ENCODE assay signal across 8 cellular contexts in genomic region chr20:14919473-14920157, GRCh38.
DNase-seq lines count a peak whose midpoint lies in the region; ATAC-seq and TF ChIP-seq lines count a peak whose summit lies in the region.

No MANE protein-coding gene starts in this region.

- no peaks in the 10 kb centered on the region for H3F3A ChIP-seq in SK-N-SH (replicated peaks; ENCODE audit: insufficient read depth)

- intact Hi-C loops in gastrocnemius medialis (cut with DNase I; ENCODE audit: low total_unique reads): no loop called here
- intact Hi-C loops in adrenal gland (cut with DNase I): no loop called here

- TF ChIP-seq EP300 in SK-N-SH (IDR thresholded peaks at IDR 0.05; ENCODE audit: borderline replicate concordance in 1 of 2, low read depth in 1 of 2, low read length in 1 of 2): no peak

- TF ChIP-seq POLR2A in gastrocnemius medialis (IDR thresholded peaks at IDR 0.05): no peak
- no peak for TF ChIP-seq POLR2A in adrenal gland (IDR thresholded peaks at IDR 0.05)

- H3K9ac ChIP-seq in HUES6 (ENCODE audit: low read length) (no peak overlapping the region), SK-N-SH (no peak overlapping the region)

- H3K4me1 ChIP-seq in HUES6 (ENCODE audit: control insufficient read depth, insufficient read depth, low read length) (peaks cover 18% of the 10 kb centered on the region), SK-N-SH (ENCODE audit: control insufficient read depth in 1 of 2, insufficient read depth in 2 of 2, low read depth in 1 of 2, low read length in 1 of 2) (peaks cover 10 to 45% of the 10 kb centered on the region in 2 experiments; a peak in 3 of 4 replicates), gastrocnemius medialis (peaks cover 15 to 27% of the 10 kb centered on the region in 2 donors), adrenal gland (replicated peaks in 1 of 2) (peaks cover 0 to 5% of the 10 kb centered on the region in 2 donors)

- H3K36me3 ChIP-seq in HUES6 (ENCODE audit: control insufficient read depth, insufficient read depth, low read length) (no peaks in the 10 kb centered on the region), SK-N-SH (replicated peaks in 1 of 2; ENCODE audit: control insufficient read depth in 1 of 2, insufficient read depth in 2 of 2, low read length in 1 of 2) (no peaks in the 10 kb centered on the region), gastrocnemius medialis (no peaks in the 10 kb centered on the region), adrenal gland (replicated peaks in 1 of 2) (no peaks in the 10 kb centered on the region)

- H3K9me2 ChIP-seq in SK-N-SH: no peaks in the 10 kb centered on the region

- H3K27me3 ChIP-seq in HUES6 (ENCODE audit: control insufficient read depth, insufficient read depth, low read length) (no peaks in the 10 kb centered on the region), SK-N-SH (ENCODE audit: insufficient read depth) (no peaks in the 10 kb centered on the region), gastrocnemius medialis (no peaks in the 10 kb centered on the region), adrenal gland (no peaks in the 10 kb centered on the region)

- no peaks in the 10 kb centered on the region for H3K9me3 ChIP-seq in HUES6 (ENCODE audit: control insufficient read depth, insufficient read depth, low read depth, low read length)
- no peaks in the 10 kb centered on the region for H3K9me3 ChIP-seq in SK-N-SH
- H3K9me3 ChIP-seq in gastrocnemius medialis: no peaks in the 10 kb centered on the region
- H3K9me3 ChIP-seq in adrenal gland (replicated peaks in 1 of 3): no peaks in the 10 kb centered on the region

- H2AFZ ChIP-seq in SK-N-SH (ENCODE audit: low read depth): peak overlapping the region; percentile 34

- TF ChIP-seq CTCF in SK-N-SH (IDR thresholded peaks at IDR 0.05) (no peak), gastrocnemius medialis (IDR thresholded peaks at IDR 0.05 in 4 of 5, conservative IDR thresholded peaks at IDR 0.05 in 1 of 5) (no peak), adrenal gland (IDR thresholded peaks at IDR 0.05) (no peak)

- TF ChIP-seq RAD21 in SK-N-SH (IDR thresholded peaks at IDR 0.05; ENCODE audit: low read length): no peak

- DNase-seq in SK-N-SH (no peak), iPS DF 4.7 (ENCODE audit: extremely low read depth, low spot score) (peak; percentile 60), gastrocnemius medialis (no peak), adrenal gland (no peak), left lobe of liver (ENCODE audit: low spot score) (no peak)
- DNase-seq in stimulated activated CD4-positive, alpha-beta T cell treated with anti-CD3 and anti-CD28 coated beads, Interleukin-12 subunit alpha, Interleukin-12 subunit beta, amount 100 ng/mL, for 4 hours: no peak

- no peaks in the 10 kb centered on the region for H4K20me1 ChIP-seq in SK-N-SH (ENCODE audit: insufficient read depth)

- POLR2A ChIA-PET in SK-N-SH (lab: Yijun Ruan, JAX): no interaction called here

- WGBS in SK-N-SH (ENCODE audit: low lambda C conversion rate): 52% methylated on average over 9 of the region's 9 CpGs
- 25 to 34% (median 28%) methylated on average over 9 of the region's 9 CpGs for WGBS in adrenal gland, 4 donors

- CTCF ChIA-PET in SK-N-SH (lab: Yijun Ruan, JAX): interaction anchor here (1.3 kb wide), 1 partner anchor 582 kb away, joined by 3 read pairs; no protein-coding TSS in a partner anchor

- H3K4me3 ChIP-seq in HUES6 (ENCODE audit: low read depth, low read length) (peak overlapping the region; percentile 44), SK-N-SH (ENCODE audit: low read depth in 2 of 2, low read length in 1 of 2) (no peak overlapping the region), gastrocnemius medialis (peak overlapping the region in 1 of 4 donors; percentile 9), adrenal gland (no peak overlapping the region)

- ATAC-seq in gastrocnemius medialis (peak in 1 of 2 donors; percentile 52), HG03175 (IDR thresholded peaks at IDR 0.05; ENCODE audit: unreplicated experiment) (no peak), left lobe of liver (no peak)

- H3K79me2 ChIP-seq in SK-N-SH (ENCODE audit: insufficient read depth): no peaks in the 10 kb centered on the region

- peak overlapping the region; percentile 35; the same call in 1 of the 2 replicates for H3K4me2 ChIP-seq in SK-N-SH

- in situ Hi-C loops in gastrocnemius medialis (cut with MboI; ENCODE audit: low sequenced_read_pairs in 4 of 4): no loop called here

- H3K27ac ChIP-seq in HUES6 (ENCODE audit: low read depth, low read length) (0 out of 2 replicates have a peak overlapping the region, but pooled peaks have one; percentile 0), SK-N-SH (ENCODE audit: low read depth in 2 of 2, low read length in 1 of 2) (peak overlapping the region in 1 of 2 experiments; percentile 55; a peak in 2 of 4 replicates), gastrocnemius medialis (peak overlapping the region; percentile 7 to 65 (median 46)), adrenal gland (no peak overlapping the region)

TF ChIP-seq in SK-N-SH, 30 proteins besides CTCF, POLR2A, EP300 and RAD21:
- 0 out of 2 replicates have a peak, but pooled peaks have one; percentile 36 for TF ChIP-seq TCF12 (IDR thresholded peaks at IDR 0.05)
- TF ChIP-seq CHD2 (IDR thresholded peaks at IDR 0.05; ENCODE audit: low read length, partially characterized antibody): no peak
TF ChIP-seq in SK-N-SH: peak in this region for 1.

Comparison
In these comparisons a context has a peak if more than half of its experiments do, and no peak if none do; other contexts are left out.
1. H3K27ac ChIP-seq: peak in HUES6 (single experiment) and gastrocnemius medialis (4 of 4); none in adrenal gland (0 of 5).